ENCODE assay signal across 15 cellular contexts in the genomic region with DNA sequence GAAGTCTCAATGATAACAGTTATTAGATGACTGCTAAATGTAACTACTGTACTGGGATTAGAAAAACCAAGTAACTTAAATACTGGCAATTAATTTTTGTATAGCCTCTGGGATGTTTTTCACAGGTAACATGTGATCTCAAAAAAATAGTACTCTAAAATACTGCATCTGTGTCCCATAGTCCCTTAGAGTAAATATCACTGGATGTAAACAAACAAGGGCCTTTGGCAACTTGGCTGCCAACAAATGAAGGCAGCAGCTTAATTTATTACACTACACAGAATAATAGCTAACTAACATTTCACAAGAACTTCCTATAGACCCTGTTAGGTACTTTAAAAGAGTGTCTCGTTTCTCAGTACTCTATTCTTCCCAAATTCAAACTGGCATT. TPM values are rescaled to one million over a fixed set of nuclear protein-coding genes. Genes with fewer than 3 reads are reported as not detected.
A peak's percentile ranks its signal among the peaks of the same experiment; 100 is the strongest.
DNase-seq lines count a peak whose midpoint lies in the region; ATAC-seq and TF ChIP-seq lines count a peak whose summit lies in the region.
"Had no signal": no experiment of that assay in that cellular context is flagged by ENCODE, and none has a peak within 500 bp of the region (broad histone marks: within the 10 kb centered on the region; RNA-seq: fewer than 3 reads in every experiment).

No MANE protein-coding gene starts in this region.

- H3K27me3 Mint-ChIP-seq in natural killer cell (ENCODE audit: low read depth in 2 of 2) = no peaks in the 10 kb centered on the region
- H3K27me3 Mint-ChIP-seq: progenitor cell of endocrine pancreas had no signal

- H3K36me3 Mint-ChIP-seq in natural killer cell = no peaks in the 10 kb centered on the region

- no peak overlapping the region for H3K9ac ChIP-seq in SK-N-MC (ENCODE audit: insufficient read length)
- H3K9ac ChIP-seq: KMS-11 had no signal

- H3K4me3 Mint-ChIP-seq in natural killer cell = no peak overlapping the region

- peaks cover 42 to 45% of the 10 kb centered on the region in 2 donors for H3K4me1 Mint-ChIP-seq in natural killer cell

- H3K9me3 ChIP-seq in SK-N-MC (ENCODE audit: low read depth, low read length) = no peaks in the 10 kb centered on the region
- H3K9me3 ChIP-seq: ascending aorta, heart left ventricle had no signal

- peak overlapping the region; percentile 47; the same call in 1 of the 2 replicates for H3K27ac ChIP-seq in SK-N-MC
- H3K27ac ChIP-seq: ascending aorta, KMS-11 had no signal

- peak overlapping the region; percentile 41; the same call in 1 of the 2 replicates for H3K4me3 ChIP-seq in SK-N-MC
- H3K4me3 ChIP-seq: ascending aorta, heart left ventricle, lung had no signal

- ATAC-seq in GM18511 (IDR thresholded peaks at IDR 0.05; ENCODE audit: unreplicated experiment) (peak; percentile 31), GM21447 (IDR thresholded peaks at IDR 0.05; ENCODE audit: unreplicated experiment) (peak; percentile 15), natural killer cell (no peak), HG03045 (IDR thresholded peaks at IDR 0.05; ENCODE audit: unreplicated experiment) (no peak)

- DNase-seq in SK-N-MC (ENCODE audit: low read depth, low spot score) (no peak), natural killer cell (no peak), foreskin melanocyte (no peak), HT-29 (ENCODE audit: low spot score) (no peak)
- no peak for DNase-seq in stimulated activated CD4-positive, alpha-beta T cell treated with anti-CD3 and anti-CD28 coated beads, Interleukin-4, amount 100 ng/mL, for 1 hour
- DNase-seq: effector memory CD4-positive, alpha-beta T cell; heart left ventricle; NCI-H2081 treated with DMSO at 0.1 percent for 48 hours had no signal

- TF ChIP-seq CTCF in natural killer cell (IDR thresholded peaks at IDR 0.05) = no peak

- peak overlapping the region; percentile 22 to 31 for H3K27ac Mint-ChIP-seq in natural killer cell

- H3K9me3 Mint-ChIP-seq in natural killer cell = no peaks in the 10 kb centered on the region

- intact Hi-C loops in natural killer cell (cut with micrococcal nuclease) = no loop called here

- H3K36me3 ChIP-seq in SK-N-MC (ENCODE audit: insufficient read depth, low read length) = no peaks in the 10 kb centered on the region
- H3K36me3 ChIP-seq: ascending aorta, heart left ventricle had no signal

RNA-seq across cellular contexts. Expression of a gene that starts 14.0 kb away (rescaled TPM):
- total RNA-seq in natural killer cell = 10 to 100 TPM; 11.5 to 12.5 (median 11.8) TPM
- total RNA-seq in HT-29 (2014; rRNA removed; shearing (Covaris generic)) = 29.7 and 35.4 TPM in 2 replicates

Comparison
In these comparisons a context has a peak if more than half of its experiments do, and no peak if none do; other contexts are left out.
1. ATAC-seq: peak in GM18511 (single experiment) and GM21447 (single experiment); none in natural killer cell (0 of 3) and HG03045 (single experiment).